ENCODE assay signal across 8 cellular contexts in the genomic region with DNA sequence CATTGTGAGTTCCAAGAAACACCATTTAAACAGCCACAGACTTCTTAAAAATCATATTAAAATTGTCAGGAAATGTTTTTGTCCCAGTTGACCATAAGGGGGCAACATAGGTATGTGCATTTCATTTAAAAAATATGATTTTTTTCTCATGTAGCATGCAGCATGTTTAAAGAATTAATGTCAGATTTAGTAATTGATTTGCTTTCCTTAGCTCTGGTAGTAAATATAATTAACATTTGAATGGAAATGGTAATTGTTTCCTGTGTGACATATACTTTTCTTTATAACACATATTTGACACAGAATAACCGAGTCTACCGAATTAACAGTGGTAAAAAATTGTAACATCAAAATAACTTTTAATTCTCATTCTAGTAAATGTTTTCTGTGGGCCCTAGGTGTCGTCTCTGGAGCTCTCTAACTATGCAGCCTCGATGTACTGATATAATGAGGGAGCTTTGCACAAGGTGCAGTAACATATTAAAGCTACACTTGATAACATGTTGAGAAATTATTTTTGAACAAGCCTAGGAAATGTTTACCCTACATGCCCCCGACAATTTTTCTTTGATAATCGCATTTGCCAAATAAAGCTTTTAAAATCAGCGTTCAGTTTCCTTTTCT. TPM values are rescaled to one million over a fixed set of nuclear protein-coding genes. Genes with fewer than 3 reads are reported as not detected.
A peak's percentile ranks its signal among the peaks of the same experiment; 100 is the strongest.
DNase-seq lines count a peak whose midpoint lies in the region; ATAC-seq and TF ChIP-seq lines count a peak whose summit lies in the region.

No MANE protein-coding gene starts in this region.

- H3K27ac ChIP-seq in HCT116 (ENCODE audit: low read depth, low read length) (no peak overlapping the region), left lung (no peak overlapping the region)

- H3K79me2 ChIP-seq in HCT116 (ENCODE audit: insufficient read depth, low read length): no peaks in the 10 kb centered on the region

- H3K4me1 Mint-ChIP-seq in activated CD4-positive, alpha-beta memory T cell treated with anti-CD3 and anti-CD28 coated beads, Interleukin-2, amount 10 ng/mL, durations not matched to agents 7 days and 5 days: peaks cover 56% of the 10 kb centered on the region

- H3K9ac ChIP-seq in HCT116 (ENCODE audit: low read length): no peak overlapping the region

- in situ Hi-C loops in G401 (cut with HindIII; ENCODE audit: low sequenced_read_pairs): loop anchor here (25.0 kb wide), 1 partner anchor 423 kb away; no protein-coding TSS in a partner anchor

- H3K27ac Mint-ChIP-seq in activated CD4-positive, alpha-beta memory T cell treated with anti-CD3 and anti-CD28 coated beads, Interleukin-2, amount 10 ng/mL, durations not matched to agents 7 days and 5 days: no peak overlapping the region

- DNase-seq in AML-193 (lab: John Stamatoyannopoulos, UW): peak; percentile 59 to 61
- peak; percentile 7 for DNase-seq in HCT116 (ENCODE audit: low read depth, low spot score)
- DNase-seq in astrocyte of the hippocampus (ENCODE audit: low read depth, low spot score): peak; percentile 33
- DNase-seq in left lung: no peak
- no peak for DNase-seq in G401 (ENCODE audit: low spot score)
- DNase-seq in activated CD4-positive, alpha-beta memory T cell treated with anti-CD3 and anti-CD28 coated beads, Interleukin-2, amount 10 ng/mL, durations not matched to agents 7 days and 5 days: no peak
- no peak for DNase-seq in NCI-H2107 treated with DMSO at 0.1 percent for 48 hours (lab: John Stamatoyannopoulos, UW; ENCODE audit: unreplicated experiment)

- no peaks in the 10 kb centered on the region for H3K9me2 ChIP-seq in HCT116 (ENCODE audit: insufficient read depth)

- POLR2A ChIA-PET in HCT116 (lab: Charles Lee): interaction anchor here (0.8 to 1.0 kb wide), 2 partner anchors 36 to 411 kb away, joined by 3 to 6 read pairs; a partner anchor contains a TSS
- POLR2A ChIA-PET in activated CD4-positive, alpha-beta memory T cell treated with anti-CD3 and anti-CD28 coated beads, Interleukin-2, amount 10 ng/mL, durations not matched to agents 7 days and 5 days (lab: Charles Lee): interaction anchor here (0.9 to 1.7 kb wide), 6 partner anchors 8 to 411 kb away, joined by 3 to 14 read pairs (median 10); a partner anchor contains a TSS

- no peak overlapping the region for H2AFZ ChIP-seq in HCT116 (ENCODE audit: low read depth, low read length, poor library complexity, severe bottlenecking)

- H3K27me3 ChIP-seq in HCT116 (ENCODE audit: insufficient read depth, low read length): no peaks in the 10 kb centered on the region
- no peaks in the 10 kb centered on the region for H3K27me3 ChIP-seq in left lung

- intact Hi-C loops in HCT116 (cut with micrococcal nuclease) (loop anchor here (1.0 kb wide), 1 partner anchor 411 kb away; no protein-coding TSS in a partner anchor), left lung (cut with DNase I) (loop anchor here (5.0 to 10.0 kb wide), 3 partner anchors 411 to 723 kb away; no protein-coding TSS in a partner anchor)

- no peaks in the 10 kb centered on the region for H3K9me3 Mint-ChIP-seq in activated CD4-positive, alpha-beta memory T cell treated with anti-CD3 and anti-CD28 coated beads, Interleukin-2, amount 10 ng/mL, durations not matched to agents 7 days and 5 days

- ATAC-seq in HCT116 (no peak), left lung (peak; percentile 69), GM21528 (IDR thresholded peaks at IDR 0.05; ENCODE audit: low FRiP score, unreplicated experiment) (no peak)

- H3K4me2 ChIP-seq in HCT116 (ENCODE audit: low read length): no peak overlapping the region

- no peak for TF ChIP-seq POLR2A in HCT116 (IDR thresholded peaks at IDR 0.05; ENCODE audit: borderline replicate concordance, extremely low read depth, insufficient read depth, insufficient read length)

- TF ChIP-seq RAD21 in HCT116 (IDR thresholded peaks at IDR 0.05; ENCODE audit: low read depth): peak; percentile 84

- H3K27me3 Mint-ChIP-seq in activated CD4-positive, alpha-beta memory T cell treated with anti-CD3 and anti-CD28 coated beads, Interleukin-2, amount 10 ng/mL, durations not matched to agents 7 days and 5 days: no peaks in the 10 kb centered on the region

- CTCF ChIA-PET in HCT116 (lab: Charles Lee): interaction anchor here (0.7 to 1.9 kb wide), 6 partner anchors 9 to 415 kb away, joined by 3 to 29 read pairs (median 5); no protein-coding TSS in a partner anchor
- CTCF ChIA-PET in activated CD4-positive, alpha-beta memory T cell treated with anti-CD3 and anti-CD28 coated beads, Interleukin-2, amount 10 ng/mL, durations not matched to agents 7 days and 5 days (lab: Charles Lee): interaction anchor here (0.8 to 11.9 kb wide), 15 partner anchors 8 to 723 kb away, joined by 3 to 215 read pairs (median 5); a partner anchor contains a TSS

- RAD21 ChIA-PET in HCT116 (lab: Charles Lee; ENCODE audit: low non-redundant PET in 1 of 2, low total read pairs in 2 of 2, uncharacterized antibody in 2 of 2, unreplicated experiment in 2 of 2): interaction anchor here (0.6 to 1.0 kb wide), 2 partner anchors 411 kb away, joined by 4 to 5 read pairs; no protein-coding TSS in a partner anchor

- H3K36me3 ChIP-seq in HCT116 (ENCODE audit: control insufficient read depth in 1 of 2, insufficient read depth in 2 of 2, low read length in 2 of 2) (no peaks in the 10 kb centered on the region), left lung (peaks cover 0 to 8% of the 10 kb centered on the region in 2 donors)

- TF ChIP-seq CTCF in HCT116 (IDR thresholded peaks at IDR 0.05 in 2 of 3, conservative IDR thresholded peaks at IDR 0.05 in 1 of 3; ENCODE audit: borderline replicate concordance in 1 of 3, insufficient read depth in 1 of 3, low read depth in 2 of 3, low read length in 2 of 3) (peak; percentile 46 to 72 (median 68)), left lung (IDR thresholded peaks at IDR 0.05) (peak; percentile 36 to 43)

- no peak overlapping the region for H3K4me3 Mint-ChIP-seq in activated CD4-positive, alpha-beta memory T cell treated with anti-CD3 and anti-CD28 coated beads, Interleukin-2, amount 10 ng/mL, durations not matched to agents 7 days and 5 days

- H3K36me3 Mint-ChIP-seq in activated CD4-positive, alpha-beta memory T cell treated with anti-CD3 and anti-CD28 coated beads, Interleukin-2, amount 10 ng/mL, durations not matched to agents 7 days and 5 days (ENCODE audit: low read depth): peaks cover 26% of the 10 kb centered on the region

- no peak overlapping the region for H3K4me3 ChIP-seq in HCT116 (replicated peaks in 1 of 2; ENCODE audit: low read depth in 1 of 2, low read length in 2 of 2)
- no peak overlapping the region for H3K4me3 ChIP-seq in left lung

- H3K9me3 ChIP-seq in HCT116 (ENCODE audit: control insufficient read depth in 1 of 2, insufficient read depth in 1 of 2, low read depth in 1 of 2, low read length in 2 of 2) (no peaks in the 10 kb centered on the region), left lung (no peaks in the 10 kb centered on the region)

- no TSS peak for BruUV-seq in HCT116 (replicated peaks; lab: Mats Ljungman, UMichigan)

- H3K4me1 ChIP-seq in HCT116 (ENCODE audit: control insufficient read depth in 1 of 2, insufficient read depth in 2 of 2, low read length in 2 of 2): no peaks in the 10 kb centered on the region
- H3K4me1 ChIP-seq in left lung: peaks cover 6 to 30% of the 10 kb centered on the region in 2 donors

- H4K20me1 ChIP-seq in HCT116 (ENCODE audit: insufficient read depth): no peaks in the 10 kb centered on the region

TF ChIP-seq in HCT116, 20 proteins besides CTCF, POLR2A, EP300 and RAD21 (continues in another document):
- TF ChIP-seq TCF7L2 (IDR thresholded peaks at IDR 0.05; ENCODE audit: borderline replicate concordance, extremely low read depth, insufficient read depth, insufficient read length): no peak
- TF ChIP-seq, protein P1, sequence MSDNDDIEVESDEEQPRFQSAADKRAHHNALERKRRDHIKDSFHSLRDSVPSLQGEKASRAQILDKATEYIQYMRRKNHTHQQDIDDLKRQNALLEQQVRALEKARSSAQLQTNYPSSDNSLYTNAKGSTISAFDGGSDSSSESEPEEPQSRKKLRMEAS (IDR thresholded peaks at IDR 0.05): no peak
- TF ChIP-seq ZFX (IDR thresholded peaks at IDR 0.05): no peak
- TF ChIP-seq SP1 (IDR thresholded peaks at IDR 0.05; ENCODE audit: low read depth): no peak
- TF ChIP-seq, protein P2, sequence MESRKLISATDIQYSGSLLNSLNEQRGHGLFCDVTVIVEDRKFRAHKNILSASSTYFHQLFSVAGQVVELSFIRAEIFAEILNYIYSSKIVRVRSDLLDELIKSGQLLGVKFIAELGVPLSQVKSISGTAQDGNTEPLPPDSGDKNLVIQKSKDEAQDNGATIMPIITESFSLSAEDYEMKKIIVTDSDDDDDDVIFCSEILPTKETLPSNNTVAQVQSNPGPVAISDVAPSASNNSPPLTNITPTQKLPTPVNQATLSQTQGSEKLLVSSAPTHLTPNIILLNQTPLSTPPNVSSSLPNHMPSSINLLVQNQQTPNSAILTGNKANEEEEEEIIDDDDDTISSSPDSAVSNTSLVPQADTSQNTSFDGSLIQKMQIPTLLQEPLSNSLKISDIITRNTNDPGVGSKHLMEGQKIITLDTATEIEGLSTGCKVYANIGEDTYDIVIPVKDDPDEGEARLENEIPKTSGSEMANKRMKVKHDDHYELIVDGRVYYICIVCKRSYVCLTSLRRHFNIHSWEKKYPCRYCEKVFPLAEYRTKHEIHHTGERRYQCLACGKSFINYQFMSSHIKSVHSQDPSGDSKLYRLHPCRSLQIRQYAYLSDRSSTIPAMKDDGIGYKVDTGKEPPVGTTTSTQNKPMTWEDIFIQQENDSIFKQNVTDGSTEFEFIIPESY (IDR thresholded peaks at IDR 0.05; ENCODE audit: extremely low read depth, insufficient replicate concordance, low read length): no peak
- TF ChIP-seq SRF (IDR thresholded peaks at IDR 0.05; ENCODE audit: low read depth): no peak
- no peak for TF ChIP-seq JUND (IDR thresholded peaks at IDR 0.05)
- no peak for TF ChIP-seq EZH2 (IDR thresholded peaks at IDR 0.05)
- no peak for TF ChIP-seq POLR2AphosphoS5 (IDR thresholded peaks at IDR 0.05; ENCODE audit: low read depth, low read length)
- no peak for TF ChIP-seq ZNF274 (IDR thresholded peaks at IDR 0.05; ENCODE audit: low read depth, low read length)

RNA-seq across cellular contexts. Expression of a gene that starts 34.9 kb away (rescaled TPM):
- total RNA-seq in HCT116 (2021; ENCODE audit: unreplicated experiment) (4.3 TPM), left lung (10 to 100 TPM; 15.9 to 17.0 TPM)
- 2.3 and 2.5 TPM in 2 replicates for polyA plus RNA-seq in HCT116 (2012)
- 12.3 and 13.9 TPM in 2 replicates for total RNA-seq in G401 (2014; rRNA removed; shearing (Covaris generic))
- total RNA-seq in activated CD4-positive, alpha-beta memory T cell treated with anti-CD3 and anti-CD28 coated beads, Interleukin-2, amount 10 ng/mL, durations not matched to agents 7 days and 5 days: 10 to 100 TPM; 22.4 to 23.6 TPM

RNA-seq across cellular contexts. Expression of a gene that starts 35.4 kb away (rescaled TPM):
- total RNA-seq in HCT116 (2021; ENCODE audit: unreplicated experiment): 12.2 TPM
- 3.6 and 8.7 TPM in 2 replicates for polyA plus RNA-seq in HCT116 (2012)
- 10 to 100 TPM; 57.9 to 76.0 TPM for total RNA-seq in left lung
- total RNA-seq in G401 (2014; rRNA removed; shearing (Covaris generic)): 4.7 and 15.7 TPM in 2 replicates
- total RNA-seq in activated CD4-positive, alpha-beta memory T cell treated with anti-CD3 and anti-CD28 coated beads, Interleukin-2, amount 10 ng/mL, durations not matched to agents 7 days and 5 days: 10 to 100 TPM; 76.5 to 81.3 TPM

Comparison
In these comparisons a context has a peak if more than half of its experiments do, and no peak if none do; other contexts are left out.
1. DNase-seq: peak in AML-193 (2 of 2), HCT116 (single experiment) and astrocyte of the hippocampus (single experiment); none in left lung (0 of 2), G401 (single experiment), activated CD4-positive, alpha-beta memory T cell treated with anti-CD3 and anti-CD28 coated beads, Interleukin-2, amount 10 ng/mL, durations not matched to agents 7 days and 5 days (single experiment) and NCI-H2107 treated with DMSO at 0.1 percent for 48 hours (single experiment).